8 cellular contexts compared by ENCODE assay signal in genomic region chr14:20530771-20531571, GRCh38. TPM values are rescaled to one million over a fixed set of nuclear protein-coding genes. Genes with fewer than 3 reads are reported as not detected.
A peak's percentile ranks its signal among the peaks of the same experiment; 100 is the strongest.
DNase-seq lines count a peak whose midpoint lies in the region; ATAC-seq and TF ChIP-seq lines count a peak whose summit lies in the region.

No MANE protein-coding gene starts in this region.

- 16% methylated on average over 8 of the region's 8 CpGs for WGBS in liver

- no peak overlapping the region for H3K27ac ChIP-seq in liver (ENCODE audit: low read depth in 1 of 2, low read length in 2 of 2)

- peaks cover 0 to 3% (median 3%) of the 10 kb centered on the region in 4 donors for H3K4me1 ChIP-seq in liver (ENCODE audit: control insufficient read depth in 4 of 4, insufficient read depth in 4 of 4, low read length in 3 of 4)

- no peak overlapping the region for H3K4me3 ChIP-seq in liver (ENCODE audit: low read depth in 1 of 3, low read length in 3 of 3)

- H3K27me3 ChIP-seq in liver (ENCODE audit: control insufficient read depth in 4 of 4, insufficient read depth in 4 of 4, low read length in 3 of 4), result no peaks in the 10 kb centered on the region

- no peak for ATAC-seq in GM18907 (IDR thresholded peaks at IDR 0.05; ENCODE audit: unreplicated experiment)

- peak; percentile 56 for TF ChIP-seq CTCF in liver (IDR thresholded peaks at IDR 0.05; ENCODE audit: low read depth, low read length, missing input control)

- TF ChIP-seq RAD21 in liver (IDR thresholded peaks at IDR 0.05), result peak; percentile 63 to 81

- no peaks in the 10 kb centered on the region for H3K9me3 ChIP-seq in liver (ENCODE audit: control insufficient read depth in 4 of 4, low read length in 3 of 4)

- no peak overlapping the region for H3K9ac ChIP-seq in liver (ENCODE audit: low read depth in 1 of 2, low read length in 2 of 2)

- no peaks in the 10 kb centered on the region for H3K36me3 ChIP-seq in liver (ENCODE audit: control insufficient read depth in 4 of 4, insufficient read depth in 3 of 4, low read depth in 1 of 4, low read length in 3 of 4)

- peak; percentile 74 for DNase-seq in CD1c-positive myeloid dendritic cell (ENCODE audit: extremely low spot score)
- peak; percentile 63 for DNase-seq in HCEC 1CT
- peak; percentile 28 for DNase-seq in NCI-H345 treated with DMSO at 0.1 percent for 48 hours (lab: John Stamatoyannopoulos, UW; ENCODE audit: unreplicated experiment)
- peak; percentile 59 for DNase-seq in activated CD4-positive, CD25-positive, alpha-beta regulatory T cell treated with anti-CD3 and anti-CD28 coated beads, Interleukin-2, amount 50 U/mL, for 72 hours
- DNase-seq in cerebellum (ENCODE audit: low spot score), result peak; percentile 33
- peak; percentile 40 to 51 (median 46) for DNase-seq in stimulated activated CD4-positive, alpha-beta T cell treated with anti-CD3 and anti-CD28 coated beads, TNF-alpha, amount 100 ng/mL, for 4 hours (ENCODE audit: low read depth in 3 of 3)

TF ChIP-seq in liver, 16 proteins besides CTCF, POLR2A, EP300 and RAD21:
- TF ChIP-seq RXRA (IDR thresholded peaks at IDR 0.05) (no peak), SP1 (IDR thresholded peaks at IDR 0.05) (no peak), GABPA (IDR thresholded peaks at IDR 0.05 in 1 of 2, conservative IDR thresholded peaks at IDR 0.05 in 1 of 2) (no peak), JUND (IDR thresholded peaks at IDR 0.05) (no peak), TAF1 (conservative IDR thresholded peaks at IDR 0.05) (no peak), REST (IDR thresholded peaks at IDR 0.05) (no peak), FOXA1 (IDR thresholded peaks at IDR 0.05) (no peak), HNF4A (conservative IDR thresholded peaks at IDR 0.05) (no peak), FOXA2 (IDR thresholded peaks at IDR 0.05) (no peak), YY1 (IDR thresholded peaks at IDR 0.05) (no peak), HNF4G (IDR thresholded peaks at IDR 0.05) (no peak), NR2F2 (IDR thresholded peaks at IDR 0.05) (no peak), EGR1 (IDR thresholded peaks at IDR 0.05; ENCODE audit: low read depth in 2 of 2) (no peak)
- TF ChIP-seq, protein P1, sequence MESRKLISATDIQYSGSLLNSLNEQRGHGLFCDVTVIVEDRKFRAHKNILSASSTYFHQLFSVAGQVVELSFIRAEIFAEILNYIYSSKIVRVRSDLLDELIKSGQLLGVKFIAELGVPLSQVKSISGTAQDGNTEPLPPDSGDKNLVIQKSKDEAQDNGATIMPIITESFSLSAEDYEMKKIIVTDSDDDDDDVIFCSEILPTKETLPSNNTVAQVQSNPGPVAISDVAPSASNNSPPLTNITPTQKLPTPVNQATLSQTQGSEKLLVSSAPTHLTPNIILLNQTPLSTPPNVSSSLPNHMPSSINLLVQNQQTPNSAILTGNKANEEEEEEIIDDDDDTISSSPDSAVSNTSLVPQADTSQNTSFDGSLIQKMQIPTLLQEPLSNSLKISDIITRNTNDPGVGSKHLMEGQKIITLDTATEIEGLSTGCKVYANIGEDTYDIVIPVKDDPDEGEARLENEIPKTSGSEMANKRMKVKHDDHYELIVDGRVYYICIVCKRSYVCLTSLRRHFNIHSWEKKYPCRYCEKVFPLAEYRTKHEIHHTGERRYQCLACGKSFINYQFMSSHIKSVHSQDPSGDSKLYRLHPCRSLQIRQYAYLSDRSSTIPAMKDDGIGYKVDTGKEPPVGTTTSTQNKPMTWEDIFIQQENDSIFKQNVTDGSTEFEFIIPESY (IDR thresholded peaks at IDR 0.05), result no peak
- TF ChIP-seq, protein P2, sequence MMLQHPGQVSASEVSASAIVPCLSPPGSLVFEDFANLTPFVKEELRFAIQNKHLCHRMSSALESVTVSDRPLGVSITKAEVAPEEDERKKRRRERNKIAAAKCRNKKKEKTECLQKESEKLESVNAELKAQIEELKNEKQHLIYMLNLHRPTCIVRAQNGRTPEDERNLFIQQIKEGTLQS (IDR thresholded peaks at IDR 0.05), result no peak
- TF ChIP-seq, protein P3, sequence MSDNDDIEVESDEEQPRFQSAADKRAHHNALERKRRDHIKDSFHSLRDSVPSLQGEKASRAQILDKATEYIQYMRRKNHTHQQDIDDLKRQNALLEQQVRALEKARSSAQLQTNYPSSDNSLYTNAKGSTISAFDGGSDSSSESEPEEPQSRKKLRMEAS (IDR thresholded peaks at IDR 0.05), result no peak

RNA-seq across cellular contexts. Expression of gene RNASE10, which starts 25.6 kb away (rescaled TPM):
- total RNA-seq in cerebellum, result not detected
- under 1 TPM in 1 of 2 donors, not detected in 1; 0.19 TPM for total RNA-seq in liver
- not detected for polyA plus RNA-seq in liver

RNA-seq across cellular contexts. Expression of gene RNASE9, which starts 29.9 kb away (rescaled TPM):
- total RNA-seq in cerebellum (not detected), liver (not detected)
- polyA plus RNA-seq in liver, result not detected

RNA-seq across cellular contexts. Expression of gene RNASE11, which starts 56.8 kb away (rescaled TPM):
- not detected for total RNA-seq in cerebellum
- total RNA-seq in liver, result not detected
- polyA plus RNA-seq in liver, result not detected
